In the genomic region with DNA sequence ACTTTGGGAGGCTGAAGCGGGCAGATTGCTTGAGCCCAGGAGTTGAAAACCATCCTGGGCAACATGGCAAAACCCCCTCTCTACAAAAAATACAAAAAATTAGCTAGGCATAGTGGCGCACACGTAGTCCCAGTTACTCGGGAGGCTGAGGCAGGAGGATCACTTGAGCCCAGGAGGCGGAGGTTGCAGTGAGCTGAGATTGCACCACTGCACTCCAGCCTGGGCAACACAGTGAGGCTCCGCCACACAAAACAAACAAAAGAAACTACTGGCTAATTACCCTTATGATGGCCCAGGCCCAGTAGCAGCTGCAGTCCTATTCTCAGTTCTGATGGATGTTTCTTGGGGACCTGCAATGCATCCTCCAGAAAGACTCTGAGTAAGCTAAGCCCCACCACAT, we compare ENCODE assay signal across 11 cellular contexts. TPM values are rescaled to one million over a fixed set of nuclear protein-coding genes. Genes with fewer than 3 reads are reported as not detected.
"Had no signal": no experiment of that assay in that cellular context is flagged by ENCODE, and none has a peak within 500 bp of the region (broad histone marks: within the 10 kb centered on the region; RNA-seq: fewer than 3 reads in every experiment).

No MANE protein-coding gene starts in this region.

RNA-seq across cellular contexts. Expression of gene NRIP3, which starts 17.0 kb away (rescaled TPM):
- total RNA-seq: OCI-LY7, PC-3 had no signal

RNA-seq across cellular contexts. Expression of gene ASCL3, which starts 44.0 kb away (rescaled TPM):
- total RNA-seq: OCI-LY7, PC-3, PC-9, Peyer's patch, Right ventricle myocardium inferior, Right ventricle myocardium superior, RPMI7951, SJCRH30, SJSA1, SK-MEL-5 had no signal
- polyA plus RNA-seq: SK-N-SH had no signal

RNA-seq across cellular contexts. Expression of gene C11orf16, which starts 54.0 kb away (rescaled TPM):
- total RNA-seq: OCI-LY7, PC-3, PC-9, Peyer's patch, Right ventricle myocardium inferior, Right ventricle myocardium superior, RPMI7951, SJCRH30, SJSA1, SK-MEL-5 had no signal
- polyA plus RNA-seq: SK-N-SH had no signal
